10 cellular contexts compared by ENCODE assay signal in genomic region chr21:44083631-44084291, GRCh38. TPM values are rescaled to one million over a fixed set of nuclear protein-coding genes. Genes with fewer than 3 reads are reported as not detected.
DNase-seq lines count a peak whose midpoint lies in the region; ATAC-seq and TF ChIP-seq lines count a peak whose summit lies in the region.
"Had no signal": no experiment of that assay in that cellular context is flagged by ENCODE, and none has a peak within 500 bp of the region (broad histone marks: within the 10 kb centered on the region; RNA-seq: fewer than 3 reads in every experiment).

No MANE protein-coding gene starts in this region.

- no peak for TF ChIP-seq POLR2A in right lobe of liver (IDR thresholded peaks at IDR 0.05)

- ATAC-seq in right lobe of liver: peak; percentile 37 to 45 (median 41)
- no peak for ATAC-seq in HG02571 (IDR thresholded peaks at IDR 0.05; ENCODE audit: unreplicated experiment)
- ATAC-seq in GM19351 (IDR thresholded peaks at IDR 0.05; ENCODE audit: unreplicated experiment): no peak

- TF ChIP-seq CTCF in right lobe of liver (IDR thresholded peaks at IDR 0.05): no peak

- H3K4me3 ChIP-seq in right lobe of liver: no peak overlapping the region

- intact Hi-C loops in right lobe of liver (cut with DNase I): no loop called here

- no peaks in the 10 kb centered on the region for H3K27me3 ChIP-seq in right lobe of liver

- H3K4me1 ChIP-seq in right lobe of liver: no peaks in the 10 kb centered on the region

- no peaks in the 10 kb centered on the region for H3K9me3 ChIP-seq in right lobe of liver

- peak overlapping the region in 2 of 3 donors; percentile 44 to 49 for H3K27ac ChIP-seq in right lobe of liver

- peak; percentile 52 for DNase-seq in T-helper 9 cell
- peak; percentile 59 for DNase-seq in activated naive CD4-positive, alpha-beta T cell treated with Interleukin-2 at 50 U/mL for 16 hours
- DNase-seq in right lobe of liver: no peak
- DNase-seq in stimulated activated naive CD4-positive, alpha-beta T cell (lab: John Stamatoyannopoulos, UW): peak; percentile 52 to 89 (median 72)
- DNase-seq in NCI-H2029 (lab: John Stamatoyannopoulos, UW): no peak
- no peak for DNase-seq in NCI-H187 treated with DMSO at 0.1 percent for 48 hours (lab: John Stamatoyannopoulos, UW)
- DNase-seq: HFFc6, NCI-H1092 had no signal

- 64% methylated on average over 7 of the region's 16 CpGs for WGBS in right lobe of liver (ENCODE audit: insufficient coverage, low coverage, low lambda C conversion rate, missing lambda C conversion rate)

- peaks cover 0 to 61% (median 25%) of the 10 kb centered on the region in 4 donors for H3K36me3 ChIP-seq in right lobe of liver

RNA-seq across cellular contexts. Expression of gene PWP2, which starts 23.4 kb away (rescaled TPM):
- 1 to 10 TPM in 5 of 6 experiments, under 1 TPM in 1; 0.93 to 7.5 (median 3.0) TPM for total RNA-seq in right lobe of liver

RNA-seq across cellular contexts. Expression of gene GATD3, which starts 49.7 kb away (rescaled TPM):
- total RNA-seq in right lobe of liver: 10 to 100 TPM in 3 of 6 experiments, 1 to 10 TPM in 3; 5.8 to 83.8 (median 11.1) TPM

Comparison
In these comparisons a context has a peak if more than half of its experiments do, and no peak if none do; other contexts are left out.
1. DNase-seq: peak in T-helper 9 cell (single experiment), activated naive CD4-positive, alpha-beta T cell treated with Interleukin-2 at 50 U/mL for 16 hours (single experiment) and stimulated activated naive CD4-positive, alpha-beta T cell (6 of 6); none in right lobe of liver (0 of 3), NCI-H2029 (single experiment) and NCI-H187 treated with DMSO at 0.1 percent for 48 hours (single experiment).
2. ATAC-seq: peak in right lobe of liver (4 of 4); none in HG02571 (single experiment) and GM19351 (single experiment).